ENCODE assay signal across 14 cellular contexts in the genomic region with DNA sequence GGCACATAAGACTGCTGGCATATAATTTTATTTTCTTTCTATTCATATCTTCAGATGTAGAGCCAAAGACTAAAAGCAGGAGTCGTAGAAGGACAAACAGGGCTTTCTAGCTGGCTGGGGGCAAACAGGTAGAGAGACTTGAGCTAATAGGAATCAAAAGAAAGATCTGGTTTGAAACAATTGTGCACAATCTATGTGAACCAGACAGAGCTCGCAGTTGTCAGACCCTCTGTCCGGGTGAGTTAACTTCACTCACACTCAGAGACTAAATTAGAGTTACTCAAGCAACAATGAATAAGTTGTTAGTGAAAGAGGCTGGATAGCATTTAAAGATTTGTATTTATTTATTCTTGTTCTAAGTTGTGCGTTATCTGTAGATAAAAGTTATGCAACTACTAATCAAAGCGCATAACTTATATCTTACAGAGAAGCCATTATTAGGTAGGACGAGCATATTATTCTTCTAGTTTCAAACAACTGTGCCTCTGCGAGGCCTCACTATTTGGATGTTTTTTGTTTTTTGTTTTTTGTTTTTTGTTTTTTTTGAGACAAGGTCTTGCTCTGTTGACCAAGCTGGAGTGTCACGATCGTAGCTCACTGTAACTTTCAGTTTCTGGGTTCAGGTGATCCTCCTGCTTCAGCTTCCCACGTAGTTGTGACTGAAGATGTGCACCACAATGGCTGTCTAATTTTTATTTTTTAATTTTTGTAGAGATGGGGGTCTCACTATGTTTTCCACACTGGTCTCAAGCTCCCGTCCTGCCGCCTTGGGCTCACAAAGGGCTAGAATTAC. TPM values are rescaled to one million over a fixed set of nuclear protein-coding genes. Genes with fewer than 3 reads are reported as not detected.
DNase-seq lines count a peak whose midpoint lies in the region; ATAC-seq, FAIRE-seq and TF ChIP-seq lines count a peak whose summit lies in the region.
"Had no signal": no experiment of that assay in that cellular context is flagged by ENCODE, and none has a peak within 500 bp of the region (broad histone marks: within the 10 kb centered on the region; RNA-seq: fewer than 3 reads in every experiment).

No MANE protein-coding gene starts in this region.

- BruUV-seq in Panc1 (replicated peaks; lab: Mats Ljungman, UMichigan), result no TSS peak

- ATAC-seq in CD8-positive, alpha-beta T cell, result no peak
- ATAC-seq in Panc1 (peak; percentile 71), omental fat pad (ENCODE audit: low FRiP score) (no peak)

- peak; percentile 74 for FAIRE-seq in GM12891 (lab: Jason Lieb, UNC)
- FAIRE-seq: kidney, TTC549 had no signal

- H3K4me3 ChIP-seq in CD8-positive, alpha-beta T cell (ENCODE audit: low read depth, low read length), result no peak overlapping the region
- H3K4me3 ChIP-seq in Panc1 (ENCODE audit: low read depth in 2 of 2, low read length in 2 of 2), result peak overlapping the region; percentile 17 to 55
- no peak overlapping the region for H3K4me3 ChIP-seq in WERI-Rb-1 (ENCODE audit: low read depth, low read length)
- H3K4me3 ChIP-seq: GM23248 had no signal

- H3K4me1 ChIP-seq in CD8-positive, alpha-beta T cell (ENCODE audit: insufficient read depth, low read length), result peaks cover 34% of the 10 kb centered on the region
- H3K4me1 ChIP-seq in Panc1 (ENCODE audit: control insufficient read depth, insufficient read depth, low read length), result peaks cover 12% of the 10 kb centered on the region

- H3K9me3 Mint-ChIP-seq in CD8-positive, alpha-beta T cell, result no peaks in the 10 kb centered on the region
- H3K9me3 Mint-ChIP-seq in nephron progenitor cell, result no peaks in the 10 kb centered on the region
- H3K9me3 Mint-ChIP-seq: type B pancreatic cell had no signal

- peak overlapping the region; percentile 82 for H3K27ac Mint-ChIP-seq in CD8-positive, alpha-beta T cell
- H3K27ac Mint-ChIP-seq in nephron progenitor cell, result peak overlapping the region; percentile 32
- H3K27ac Mint-ChIP-seq: type B pancreatic cell had no signal

- H3K36me3 ChIP-seq in CD8-positive, alpha-beta T cell (ENCODE audit: insufficient read depth, low read length), result no peaks in the 10 kb centered on the region
- H3K36me3 ChIP-seq in Panc1 (ENCODE audit: control insufficient read depth, insufficient read depth, low read length) (no peaks in the 10 kb centered on the region), WERI-Rb-1 (no peaks in the 10 kb centered on the region)

- no peak for DNase-seq in CD8-positive, alpha-beta T cell
- DNase-seq in GM12891 (ENCODE audit: insufficient read length, low spot score), result no peak
- DNase-seq in Panc1 (ENCODE audit: low read depth, low spot score), result no peak
- no peak for DNase-seq in nephron progenitor cell
- no peak for DNase-seq in WERI-Rb-1
- DNase-seq in omental fat pad (ENCODE audit: low spot score), result no peak
- DNase-seq in NCI-H526 treated with DMSO at 0.1 percent for 48 hours (lab: John Stamatoyannopoulos, UW), result no peak
- DNase-seq: activated CD8-positive, alpha-beta memory T cell treated with anti-CD3 and anti-CD28 coated beads for 24 hours; GM23248; kidney; NCI-H1048; NCI-H2171 treated with DMSO at 0.1 percent for 48 hours had no signal

- H3K27me3 ChIP-seq in CD8-positive, alpha-beta T cell (ENCODE audit: insufficient read depth, low read length), result no peaks in the 10 kb centered on the region
- H3K27me3 ChIP-seq in Panc1 (ENCODE audit: control insufficient read depth, insufficient read depth, low read length) (no peaks in the 10 kb centered on the region), WERI-Rb-1 (ENCODE audit: insufficient read depth, low read depth, severe bottlenecking) (no peaks in the 10 kb centered on the region)

- H3K4me1 Mint-ChIP-seq in CD8-positive, alpha-beta T cell (ENCODE audit: low read depth), result peaks cover 61% of the 10 kb centered on the region
- peaks cover 18% of the 10 kb centered on the region for H3K4me1 Mint-ChIP-seq in nephron progenitor cell

- CTCF ChIA-PET in CD8-positive, alpha-beta T cell (lab: Charles Lee), result interaction anchor here (1.4 kb wide), 1 partner anchor 54 kb away, joined by 6 read pairs; no protein-coding TSS in a partner anchor
- CTCF ChIA-PET in Panc1 (lab: Charles Lee), result interaction anchor here (0.8 kb wide), 1 partner anchor 54 kb away, joined by 3 read pairs; no protein-coding TSS in a partner anchor

- POLR2A ChIA-PET in CD8-positive, alpha-beta T cell (lab: Charles Lee), result interaction anchor here (1.0 to 2.2 kb wide), 3 partner anchors 11 to 117 kb away, joined by 3 to 10 read pairs (median 4); partner anchors contain the start of gene LNPEP
- POLR2A ChIA-PET in Panc1 (lab: Charles Lee), result no interaction called here

- H3K27me3 Mint-ChIP-seq in CD8-positive, alpha-beta T cell (ENCODE audit: low read depth), result no peaks in the 10 kb centered on the region
- H3K27me3 Mint-ChIP-seq in nephron progenitor cell (ENCODE audit: low read depth, poor library complexity), result no peaks in the 10 kb centered on the region
- H3K27me3 Mint-ChIP-seq: type B pancreatic cell had no signal

- intact Hi-C loops in CD8-positive, alpha-beta T cell (cut with DNase I, micrococcal nuclease), result no loop called here
- intact Hi-C loops in Panc1 (cut with micrococcal nuclease; ENCODE audit: unreplicated experiment), result no loop called here

- in situ Hi-C loops in Panc1 (cut with HindIII; ENCODE audit: low pct_unique_long_range_greater_than_20kb, low sequenced_read_pairs), result no loop called here

- no peak for TF ChIP-seq POLR2A in GM12891 (IDR thresholded peaks at IDR 0.05; ENCODE audit: low read depth, low read length)

- no peaks in the 10 kb centered on the region for H3K9me3 ChIP-seq in CD8-positive, alpha-beta T cell (ENCODE audit: low read length)
- H3K9me3 ChIP-seq in Panc1 (ENCODE audit: control insufficient read depth, insufficient read depth, low read depth, low read length) (no peaks in the 10 kb centered on the region), WERI-Rb-1 (ENCODE audit: severe bottlenecking) (no peaks in the 10 kb centered on the region)

- TF ChIP-seq CTCF in CD8-positive, alpha-beta T cell (IDR thresholded peaks at IDR 0.05), result no peak
- TF ChIP-seq CTCF in Panc1 (IDR thresholded peaks at IDR 0.05) (no peak), nephron progenitor cell (IDR thresholded peaks at IDR 0.05) (no peak), WERI-Rb-1 (IDR thresholded peaks at IDR 0.05; ENCODE audit: low read depth, low read length) (no peak), omental fat pad (IDR thresholded peaks at IDR 0.05) (no peak)

- no peak overlapping the region for H3K4me3 Mint-ChIP-seq in CD8-positive, alpha-beta T cell
- H3K4me3 Mint-ChIP-seq in nephron progenitor cell, result no peak overlapping the region
- H3K4me3 Mint-ChIP-seq: type B pancreatic cell had no signal

- H3K36me3 Mint-ChIP-seq in CD8-positive, alpha-beta T cell, result peaks cover 44% of the 10 kb centered on the region
- H3K36me3 Mint-ChIP-seq in nephron progenitor cell (ENCODE audit: low read depth), result no peaks in the 10 kb centered on the region

- no peak overlapping the region for H3K27ac ChIP-seq in CD8-positive, alpha-beta T cell (ENCODE audit: low read depth, low read length)
- H3K27ac ChIP-seq in Panc1 (ENCODE audit: low read length) (peak overlapping the region; percentile 78), WERI-Rb-1 (no peak overlapping the region)
- H3K27ac ChIP-seq: GM23248 had no signal

TF ChIP-seq in GM12891, 5 proteins besides CTCF, POLR2A, EP300 and RAD21:
- TF ChIP-seq TAF1 (IDR thresholded peaks at IDR 0.05; ENCODE audit: low read depth, low read length) (no peak), POU2F2 (IDR thresholded peaks at IDR 0.05; ENCODE audit: low read depth, low read length) (no peak), PAX5 (IDR thresholded peaks at IDR 0.05; ENCODE audit: insufficient read depth, low read length, severe bottlenecking) (no peak), SPI1 (IDR thresholded peaks at IDR 0.05; ENCODE audit: low read depth, low read length) (no peak), POLR2AphosphoS5 (IDR thresholded peaks at IDR 0.05; ENCODE audit: low read depth, low read length) (no peak)

RNA-seq across cellular contexts. Expression of gene LNPEP, which starts 13.2 kb away (rescaled TPM):
- 10 to 100 TPM; 49.5 to 49.6 TPM for total RNA-seq in CD8-positive, alpha-beta T cell
- polyA plus RNA-seq in GM12891 (2012; ENCODE audit: low read depth, missing spikeins), result 9.2 TPM
- total RNA-seq in Panc1 (2021; ENCODE audit: unreplicated experiment) (46.6 TPM), omental fat pad (100 to 1,000 TPM in 1 of 4 donors, 10 to 100 TPM in 3; 51.4 to 155 (median 62.8) TPM)
- 6.6 TPM for polyA plus RNA-seq in Panc1 (2012; ENCODE audit: insufficient read length)

RNA-seq across cellular contexts. Expression of gene ERAP2, which starts 46.3 kb away (rescaled TPM):
- total RNA-seq in CD8-positive, alpha-beta T cell, result 10 to 100 TPM; 46.5 to 49.9 TPM
- polyA plus RNA-seq in GM12891 (2012; ENCODE audit: low read depth, missing spikeins), result 3.3 TPM
- total RNA-seq in Panc1 (2021; ENCODE audit: unreplicated experiment) (15.5 TPM), omental fat pad (10 to 100 TPM; 15.1 to 57.4 (median 16.9) TPM)
- 7.6 TPM for polyA plus RNA-seq in Panc1 (2012; ENCODE audit: insufficient read length)

Comparison
In these comparisons a context has a peak if more than half of its experiments do, and no peak if none do; other contexts are left out.
1. H3K4me3 ChIP-seq: peak in Panc1 (2 of 2); none in CD8-positive, alpha-beta T cell (single experiment) and WERI-Rb-1 (single experiment).